Comparison of ENCODE assay signal across 10 cellular contexts in genomic region chr6:24856246-24856599, GRCh38. TPM values are rescaled to one million over a fixed set of nuclear protein-coding genes. Genes with fewer than 3 reads are reported as not detected.
A peak's percentile ranks its signal among the peaks of the same experiment; 100 is the strongest.
DNase-seq lines count a peak whose midpoint lies in the region; ATAC-seq and TF ChIP-seq lines count a peak whose summit lies in the region.
"Had no signal": no experiment of that assay in that cellular context is flagged by ENCODE, and none has a peak within 500 bp of the region (broad histone marks: within the 10 kb centered on the region; RNA-seq: fewer than 3 reads in every experiment).

No MANE protein-coding gene starts in this region.

- no peak for ATAC-seq in stimulated activated naive CD8-positive, alpha-beta T cell treated with anti-CD3 and anti-CD28 coated beads, Interleukin-15, Interleukin-2, amounts not matched to agents 100 U/mL and 50 U/mL, for 24 hours
- ATAC-seq in activated B cell treated with CpG ODN at 0.5 μM for 24 hours (ENCODE audit: low read depth) (no peak), HG02571 (IDR thresholded peaks at IDR 0.05; ENCODE audit: unreplicated experiment) (no peak), HG03135 (IDR thresholded peaks at IDR 0.05; ENCODE audit: unreplicated experiment) (no peak), GM18858 (IDR thresholded peaks at IDR 0.05; ENCODE audit: unreplicated experiment) (no peak)

- peak overlapping the region; percentile 92 for H3K27ac Mint-ChIP-seq in stimulated activated naive CD8-positive, alpha-beta T cell treated with anti-CD3 and anti-CD28 coated beads, Interleukin-15, Interleukin-2, amounts not matched to agents 100 ng/mL and 50 ng/mL, for 24 hours
- H3K27ac Mint-ChIP-seq in activated B cell treated with CpG ODN at 0.5 μM for 24 hours = peak overlapping the region; percentile 92
- peak overlapping the region; percentile 83 to 97 (median 92) for H3K27ac Mint-ChIP-seq in immature natural killer cell

- H3K9me3 Mint-ChIP-seq in stimulated activated naive CD8-positive, alpha-beta T cell treated with anti-CD3 and anti-CD28 coated beads, Interleukin-15, Interleukin-2, amounts not matched to agents 100 ng/mL and 50 ng/mL, for 24 hours = no peaks in the 10 kb centered on the region
- no peaks in the 10 kb centered on the region for H3K9me3 Mint-ChIP-seq in activated B cell treated with CpG ODN at 0.5 μM for 24 hours
- H3K9me3 Mint-ChIP-seq in immature natural killer cell = no peaks in the 10 kb centered on the region

- H3K9me3 ChIP-seq in uterus = no peaks in the 10 kb centered on the region
- H3K9me3 ChIP-seq: mucosa of descending colon had no signal

- no peak for DNase-seq in stimulated activated naive CD8-positive, alpha-beta T cell treated with anti-CD3 and anti-CD28 coated beads, Interleukin-15, Interleukin-2, amounts not matched to agents 100 U/mL and 50 U/mL, for 24 hours
- DNase-seq in activated B cell treated with CpG ODN at 0.5 μM for 24 hours = no peak
- no peak for DNase-seq in immature natural killer cell
- no peak for DNase-seq in uterus

- CTCF ChIA-PET in activated B cell treated with CpG ODN at 0.5 μM for 24 hours (lab: Charles Lee) = interaction anchor here (0.6 to 4.7 kb wide), 40 partner anchors 9 to 275 kb away, joined by 3 to 98 read pairs (median 4); partner anchors contain the start of gene RIPOR2

- H3K36me3 Mint-ChIP-seq in stimulated activated naive CD8-positive, alpha-beta T cell treated with anti-CD3 and anti-CD28 coated beads, Interleukin-15, Interleukin-2, amounts not matched to agents 100 ng/mL and 50 ng/mL, for 24 hours (ENCODE audit: low read depth) = peaks cover 55% of the 10 kb centered on the region
- peaks cover 88% of the 10 kb centered on the region for H3K36me3 Mint-ChIP-seq in activated B cell treated with CpG ODN at 0.5 μM for 24 hours (ENCODE audit: low read depth)
- H3K36me3 Mint-ChIP-seq in immature natural killer cell = peaks cover 17 to 69% (median 64%) of the 10 kb centered on the region in 3 donors

- no peak for TF ChIP-seq POLR2A in uterus (IDR thresholded peaks at IDR 0.05)

- H3K36me3 ChIP-seq in uterus = no peaks in the 10 kb centered on the region

- no peaks in the 10 kb centered on the region for H3K27me3 Mint-ChIP-seq in stimulated activated naive CD8-positive, alpha-beta T cell treated with anti-CD3 and anti-CD28 coated beads, Interleukin-15, Interleukin-2, amounts not matched to agents 100 ng/mL and 50 ng/mL, for 24 hours
- no peaks in the 10 kb centered on the region for H3K27me3 Mint-ChIP-seq in activated B cell treated with CpG ODN at 0.5 μM for 24 hours
- H3K27me3 Mint-ChIP-seq in immature natural killer cell (ENCODE audit: low read depth in 3 of 3) = peaks cover 0 to 8% (median 0%) of the 10 kb centered on the region in 3 donors

- no peak overlapping the region for H3K4me3 ChIP-seq in uterus
- H3K4me3 ChIP-seq: mucosa of descending colon had no signal

- H3K4me1 ChIP-seq in uterus = no peaks in the 10 kb centered on the region

- intact Hi-C loops in activated B cell treated with CpG ODN at 0.5 μM for 24 hours (cut with micrococcal nuclease) (loop anchor here (1.0 to 2.0 kb wide), 5 partner anchors 136 to 214 kb away; no protein-coding TSS in a partner anchor), uterus (cut with DNase I; ENCODE audit: low total_unique reads) (loop anchor here (5.0 kb wide), 2 partner anchors 136 to 216 kb away; no protein-coding TSS in a partner anchor)

- TF ChIP-seq CTCF in activated B cell treated with CpG ODN at 0.5 μM for 24 hours (IDR thresholded peaks at IDR 0.05) = no peak
- TF ChIP-seq CTCF in uterus (IDR thresholded peaks at IDR 0.05) = no peak

- peak overlapping the region; percentile 51 to 84 for H3K27ac ChIP-seq in uterus

- peaks cover 59% of the 10 kb centered on the region for H3K4me1 Mint-ChIP-seq in stimulated activated naive CD8-positive, alpha-beta T cell treated with anti-CD3 and anti-CD28 coated beads, Interleukin-15, Interleukin-2, amounts not matched to agents 100 ng/mL and 50 ng/mL, for 24 hours (ENCODE audit: low read depth)
- H3K4me1 Mint-ChIP-seq in activated B cell treated with CpG ODN at 0.5 μM for 24 hours = peaks cover 69% of the 10 kb centered on the region
- peaks cover 58 to 60% of the 10 kb centered on the region in 2 donors for H3K4me1 Mint-ChIP-seq in immature natural killer cell

- H3K4me3 Mint-ChIP-seq in stimulated activated naive CD8-positive, alpha-beta T cell treated with anti-CD3 and anti-CD28 coated beads, Interleukin-15, Interleukin-2, amounts not matched to agents 100 ng/mL and 50 ng/mL, for 24 hours = peak overlapping the region; percentile 31
- no peak overlapping the region for H3K4me3 Mint-ChIP-seq in activated B cell treated with CpG ODN at 0.5 μM for 24 hours
- H3K4me3 Mint-ChIP-seq in immature natural killer cell = peak overlapping the region in 4 of 5 donors; percentile 6 to 59 (median 26)

- POLR2A ChIA-PET in activated B cell treated with CpG ODN at 0.5 μM for 24 hours (lab: Charles Lee) = interaction anchor here (0.6 to 2.2 kb wide), 10 partner anchors 10 to 215 kb away, joined by 3 to 8 read pairs (median 5); no protein-coding TSS in a partner anchor

- H3K27me3 ChIP-seq in uterus = no peaks in the 10 kb centered on the region

RNA-seq across cellular contexts. Expression of gene ARMH2, which starts 57.5 kb away (rescaled TPM):
- total RNA-seq in activated B cell treated with CpG ODN at 0.5 μM for 24 hours (2.1 and 2.3 TPM in 2 replicates), uterus (not detected)
- not detected for polyA plus RNA-seq in immature natural killer cell
- total RNA-seq: frontal cortex, mucosa of descending colon had no signal
